ENCODE assay signal across 18 cellular contexts in genomic region chr1:202982715-202983435, GRCh38. TPM values are rescaled to one million over a fixed set of nuclear protein-coding genes. Genes with fewer than 3 reads are reported as not detected.
"Had no signal": no experiment of that assay in that cellular context is flagged by ENCODE, and none has a peak within 500 bp of the region (broad histone marks: within the 10 kb centered on the region; RNA-seq: fewer than 3 reads in every experiment).

No MANE protein-coding gene starts in this region.

- FAIRE-seq: kidney had no signal

- H3K9me3 Mint-ChIP-seq: activated naive CD4-positive, alpha-beta T cell treated with anti-CD3 and anti-CD28 coated beads for 36 hours; activated naive CD8-positive, alpha-beta T cell treated with anti-CD3 and anti-CD28 coated beads, Interleukin-2, amount 50 U/mL, for 24 hours; naive thymus-derived CD4-positive, alpha-beta T cell; stimulated activated effector memory CD8-positive, alpha-beta T cell treated with anti-CD3 and anti-CD28 coated beads, Interleukin-12 subunit alpha, Interleukin-12 subunit beta, amount 100 ng/mL, for 72 hours had no signal

- H3K4me1 ChIP-seq: ascending aorta, breast epithelium, foreskin keratinocyte had no signal

- H3K4me3 ChIP-seq: ascending aorta, breast epithelium, left lung had no signal

- H3K27ac ChIP-seq: ascending aorta, breast epithelium, foreskin keratinocyte, left lung had no signal

- H3K27me3 ChIP-seq: ascending aorta, breast epithelium, left lung had no signal

- H3K4me1 Mint-ChIP-seq: activated naive CD8-positive, alpha-beta T cell treated with anti-CD3 and anti-CD28 coated beads, Interleukin-2, amount 50 U/mL, for 24 hours; stimulated activated effector memory CD8-positive, alpha-beta T cell treated with anti-CD3 and anti-CD28 coated beads, Interleukin-12 subunit alpha, Interleukin-12 subunit beta, amount 100 ng/mL, for 72 hours had no signal

- H3K27ac Mint-ChIP-seq: activated naive CD4-positive, alpha-beta T cell treated with anti-CD3 and anti-CD28 coated beads for 36 hours; activated naive CD8-positive, alpha-beta T cell treated with anti-CD3 and anti-CD28 coated beads, Interleukin-2, amount 50 U/mL, for 24 hours; naive thymus-derived CD4-positive, alpha-beta T cell; stimulated activated effector memory CD8-positive, alpha-beta T cell treated with anti-CD3 and anti-CD28 coated beads, Interleukin-12 subunit alpha, Interleukin-12 subunit beta, amount 100 ng/mL, for 72 hours had no signal

- H3K9me3 ChIP-seq: ascending aorta, breast epithelium, left lung had no signal

- ATAC-seq: activated naive CD8-positive, alpha-beta T cell treated with anti-CD3 and anti-CD28 coated beads, Interleukin-2, amount 50 U/mL, for 24 hours; foreskin keratinocyte; left lung; naive thymus-derived CD4-positive, alpha-beta T cell; stimulated activated effector memory CD8-positive, alpha-beta T cell treated with anti-CD3 and anti-CD28 coated beads, Interleukin-12 subunit alpha, Interleukin-12 subunit beta, amount 100 ng/mL, for 72 hours had no signal

- H3K36me3 Mint-ChIP-seq: naive thymus-derived CD4-positive, alpha-beta T cell; stimulated activated effector memory CD8-positive, alpha-beta T cell treated with anti-CD3 and anti-CD28 coated beads, Interleukin-12 subunit alpha, Interleukin-12 subunit beta, amount 100 ng/mL, for 72 hours had no signal

- H3K4me3 Mint-ChIP-seq: activated naive CD4-positive, alpha-beta T cell treated with anti-CD3 and anti-CD28 coated beads for 36 hours; activated naive CD8-positive, alpha-beta T cell treated with anti-CD3 and anti-CD28 coated beads, Interleukin-2, amount 50 U/mL, for 24 hours; naive thymus-derived CD4-positive, alpha-beta T cell; stimulated activated effector memory CD8-positive, alpha-beta T cell treated with anti-CD3 and anti-CD28 coated beads, Interleukin-12 subunit alpha, Interleukin-12 subunit beta, amount 100 ng/mL, for 72 hours had no signal

- DNase-seq: activated CD4-positive, alpha-beta T cell treated with anti-CD3 and anti-CD28 coated beads for 1 hour; activated CD4-positive, alpha-beta T cell treated with anti-CD3 and anti-CD28 coated beads, Interleukin-2, amount 50 U/mL, for 4 hours; activated naive CD4-positive, alpha-beta T cell treated with anti-CD3 and anti-CD28 coated beads for 36 hours; activated naive CD8-positive, alpha-beta T cell treated with anti-CD3 and anti-CD28 coated beads, Interleukin-2, amount 50 U/mL, for 24 hours; activated T-cell treated with anti-CD3 and anti-CD28 coated beads for 4 hours; cerebellar nuclear complex; effector CD8-positive, alpha-beta T cell; glutamatergic neuron; hypothalamus; left lung; naive thymus-derived CD4-positive, alpha-beta T cell; posterior cingulate gyrus; retina had no signal

- H3K36me3 ChIP-seq: ascending aorta, breast epithelium, left lung had no signal

RNA-seq across cellular contexts. Expression of gene PPFIA4, which starts 43.4 kb away (rescaled TPM):
- polyA plus RNA-seq: naive thymus-derived CD4-positive, alpha-beta T cell had no signal
